9 cellular contexts compared by ENCODE assay signal in the genomic region with DNA sequence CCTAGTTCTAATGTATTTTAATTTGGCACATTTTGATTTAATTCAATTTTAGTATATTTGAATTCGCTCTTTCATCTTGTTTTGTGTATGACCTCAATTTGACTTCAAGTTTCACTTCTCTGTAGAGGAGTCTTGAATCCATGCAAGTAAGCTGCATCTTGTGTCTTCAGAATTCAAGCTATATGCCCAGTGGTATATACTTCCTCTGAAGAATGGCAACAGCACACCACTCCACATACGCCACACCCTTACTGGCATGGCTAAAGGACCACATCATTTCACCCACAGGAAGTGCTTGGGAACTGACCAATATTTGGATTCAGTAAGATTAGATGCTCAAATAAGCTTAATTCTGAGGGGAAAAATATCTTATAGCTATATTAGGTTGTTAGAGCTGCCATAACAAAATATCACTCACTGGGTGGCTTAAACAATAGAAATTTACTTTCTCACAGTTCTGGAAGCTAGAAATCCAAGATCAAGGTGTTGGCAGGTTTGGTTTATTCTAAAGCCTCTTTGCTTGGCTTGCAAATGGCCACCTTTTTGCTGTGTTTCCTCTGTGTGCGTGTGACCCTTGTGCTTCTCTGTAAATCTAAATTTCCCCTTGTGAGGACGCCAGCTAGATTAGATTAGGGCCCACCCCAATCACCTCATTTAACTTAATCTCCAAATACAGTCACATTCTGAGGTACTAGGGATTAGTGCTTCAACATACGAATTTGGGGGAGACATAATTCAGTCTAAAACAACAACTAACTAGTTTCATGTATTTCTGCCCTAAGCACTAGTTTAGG. TPM values are rescaled to one million over a fixed set of nuclear protein-coding genes. Genes with fewer than 3 reads are reported as not detected.
A peak's percentile ranks its signal among the peaks of the same experiment; 100 is the strongest.
DNase-seq lines count a peak whose midpoint lies in the region; ATAC-seq, FAIRE-seq and TF ChIP-seq lines count a peak whose summit lies in the region.
"Had no signal": no experiment of that assay in that cellular context is flagged by ENCODE, and none has a peak within 500 bp of the region (broad histone marks: within the 10 kb centered on the region; RNA-seq: fewer than 3 reads in every experiment).

No MANE protein-coding gene starts in this region.

- peaks cover 36% of the 10 kb centered on the region for H3K4me1 Mint-ChIP-seq in activated naive CD4-positive, alpha-beta T cell treated with anti-CD3 and anti-CD28 coated beads, Interleukin-2, amount 10 ng/mL, durations not matched to agents 7 days and 5 days

- POLR2A ChIA-PET in GM12878 (lab: Charles Lee): interaction anchor here (0.8 to 4.3 kb wide), 5 partner anchors 8 to 181 kb away, joined by 3 to 26 read pairs (median 4); a partner anchor contains a TSS

- no peak for FAIRE-seq in GM12878 (lab: Jason Lieb, UNC)

- no peaks in the 10 kb centered on the region for H3K27me3 Mint-ChIP-seq in activated naive CD4-positive, alpha-beta T cell treated with anti-CD3 and anti-CD28 coated beads, Interleukin-2, amount 10 ng/mL, durations not matched to agents 7 days and 5 days

- BruUV-seq in GM12878 (replicated peaks; lab: Mats Ljungman, UMichigan): no TSS peak

- no peaks in the 10 kb centered on the region for H3K9me2 ChIP-seq in Loucy (replicated peaks; ENCODE audit: low read depth, low read length)

- SMC1A ChIA-PET in GM12878 (lab: Charles Lee; ENCODE audit: uncharacterized antibody, unreplicated experiment): interaction anchor here (0.8 to 4.0 kb wide), 10 partner anchors 9 to 241 kb away, joined by 3 to 37 read pairs (median 6); no protein-coding TSS in a partner anchor

- RAD21 ChIA-PET in GM12878 (lab: Charles Lee; ENCODE audit: unreplicated experiment): interaction anchor here (0.5 to 4.1 kb wide), 7 partner anchors 8 to 572 kb away, joined by 3 to 34 read pairs (median 3); no protein-coding TSS in a partner anchor

- TF ChIP-seq EP300 in GM12878 (IDR thresholded peaks at IDR 0.05; ENCODE audit: borderline replicate concordance in 1 of 2, control insufficient read depth in 1 of 2, low read depth in 2 of 2, low read length in 2 of 2): no peak

- peaks cover 24% of the 10 kb centered on the region for H3K36me3 Mint-ChIP-seq in activated naive CD4-positive, alpha-beta T cell treated with anti-CD3 and anti-CD28 coated beads, Interleukin-2, amount 10 ng/mL, durations not matched to agents 7 days and 5 days

- TF ChIP-seq CTCF in Loucy (conservative IDR thresholded peaks at IDR 0.05; ENCODE audit: low read length) (no peak), GM12878 (IDR thresholded peaks at IDR 0.05 in 2 of 3, conservative IDR thresholded peaks at IDR 0.05 in 1 of 3; ENCODE audit: control insufficient read depth in 2 of 3, extremely low read depth in 1 of 3, insufficient read depth in 1 of 3, low read depth in 3 of 3, low read length in 3 of 3) (no peak), tibial artery (IDR thresholded peaks at IDR 0.05) (no peak)

- peak overlapping the region; percentile 75 for H3K27ac ChIP-seq in GM12878 (ENCODE audit: control insufficient read depth, insufficient read depth)
- H3K27ac ChIP-seq in tibial artery: peak overlapping the region; percentile 87 to 90

- H3K4me1 ChIP-seq in Loucy (ENCODE audit: insufficient read depth, low read length, poor library complexity, severe bottlenecking) (peaks cover 47% of the 10 kb centered on the region), GM12878 (ENCODE audit: control insufficient read depth, insufficient read depth, low read length) (peaks cover 8% of the 10 kb centered on the region), tibial artery (peaks cover 0 to 29% (median 13%) of the 10 kb centered on the region in 4 donors)

- H3K36me3 ChIP-seq in Loucy (ENCODE audit: insufficient read depth, low read length) (no peaks in the 10 kb centered on the region), GM12878 (ENCODE audit: control insufficient read depth in 2 of 2, insufficient read depth in 2 of 2, low read length in 1 of 2) (no peaks in the 10 kb centered on the region), tibial artery (no peaks in the 10 kb centered on the region)

- WGBS in GM12878 (ENCODE audit: insufficient coverage, insufficient replicate concordance, low lambda C conversion rate, missing lambda C conversion rate): 63% methylated on average over 5 of the region's 5 CpGs

- H3K4me3 ChIP-seq in Loucy (ENCODE audit: low read length, poor library complexity, severe bottlenecking): peak overlapping the region; percentile 99
- peak overlapping the region; percentile 69 for H3K4me3 ChIP-seq in GM12878
- H3K4me3 ChIP-seq in tibial artery: no peak overlapping the region

- CTCF ChIA-PET in activated naive CD4-positive, alpha-beta T cell treated with anti-CD3 and anti-CD28 coated beads, Interleukin-2, amount 10 ng/mL, durations not matched to agents 7 days and 5 days (lab: Charles Lee): interaction anchor here (0.5 to 1.6 kb wide), 4 partner anchors 9 to 114 kb away, joined by 3 to 4 read pairs (median 4); no protein-coding TSS in a partner anchor
- CTCF ChIA-PET in GM12878 (lab: Yijun Ruan, JAX): interaction anchor here (0.6 to 2.0 kb wide), 5 partner anchors 9 to 342 kb away, joined by 3 to 21 read pairs (median 3); a partner anchor contains a TSS

- intact Hi-C loops in GM12878 (cut with micrococcal nuclease; ENCODE audit: unreplicated experiment): loop anchor here (5.0 to 10.0 kb wide), 5 partner anchors 79 to 454 kb away; a partner anchor contains a TSS
- intact Hi-C loops in tibial artery (cut with DNase I; ENCODE audit: low total_unique reads): no loop called here

- TF ChIP-seq RAD21 in GM12878 (IDR thresholded peaks at IDR 0.05; ENCODE audit: insufficient read depth, low read depth, low read length): no peak

- H3K27ac Mint-ChIP-seq in activated naive CD4-positive, alpha-beta T cell treated with anti-CD3 and anti-CD28 coated beads, Interleukin-2, amount 10 ng/mL, durations not matched to agents 7 days and 5 days: peak overlapping the region; percentile 100

- no peak for DNase-seq in activated naive CD4-positive, alpha-beta T cell treated with anti-CD3 and anti-CD28 coated beads, Interleukin-2, amount 10 ng/mL, durations not matched to agents 7 days and 5 days
- DNase-seq in activated naive CD4-positive, alpha-beta T cell (lab: John Stamatoyannopoulos, UW): no peak
- DNase-seq in GM12878 (ENCODE audit: low read depth, low spot score) (no peak), tibial artery (no peak), OCI-M1 (lab: John Stamatoyannopoulos, UW) (no peak), kidney glomerular epithelial cell (lab: John Stamatoyannopoulos, UW) (no peak), NCI-H146 (lab: John Stamatoyannopoulos, UW) (no peak)
- DNase-seq: substantia nigra had no signal

- H3K4me2 ChIP-seq in Loucy (ENCODE audit: low read depth, low read length, poor library complexity, severe bottlenecking): peak overlapping the region; percentile 88
- peak overlapping the region; percentile 80 for H3K4me2 ChIP-seq in GM12878 (ENCODE audit: control insufficient read depth, insufficient read depth)

- peak overlapping the region; percentile 85 for H3K9ac ChIP-seq in Loucy (ENCODE audit: low read depth, low read length, poor library complexity, severe bottlenecking)
- H3K9ac ChIP-seq in GM12878 (ENCODE audit: control insufficient read depth, insufficient read depth, low read length): peak overlapping the region; percentile 9

- H3K9me3 ChIP-seq in Loucy (ENCODE audit: insufficient read depth, low read depth, low read length): no peaks in the 10 kb centered on the region
- H3K9me3 ChIP-seq in GM12878 (replicated peaks; ENCODE audit: control insufficient read depth, insufficient read depth, low read length): no peaks in the 10 kb centered on the region
- no peaks in the 10 kb centered on the region for H3K9me3 ChIP-seq in tibial artery

- H2AFZ ChIP-seq in Loucy (ENCODE audit: low read length): peak overlapping the region; percentile 8; the same call in 1 of the 2 replicates
- H2AFZ ChIP-seq in GM12878 (ENCODE audit: control insufficient read depth, low read depth, low read length): peak overlapping the region; percentile 11; the same call in 1 of the 2 replicates

- H3K79me2 ChIP-seq in Loucy (ENCODE audit: insufficient read depth, low read length): peaks cover 77% of the 10 kb centered on the region
- H3K79me2 ChIP-seq in GM12878 (ENCODE audit: control insufficient read depth, insufficient read depth, low read length): peaks cover 46% of the 10 kb centered on the region

- ATAC-seq in GM12878: peak; percentile 34

- in situ Hi-C loops in GM12878 (cut with MboI): no loop called here

- peaks cover 10% of the 10 kb centered on the region; the same call in 1 of the 2 replicates for H3F3A ChIP-seq in Loucy (ENCODE audit: low read depth)

- H3K27me3 ChIP-seq in Loucy (ENCODE audit: insufficient read depth, low read length, poor library complexity, severe bottlenecking) (peaks cover 6% of the 10 kb centered on the region), GM12878 (replicated peaks in 1 of 2; ENCODE audit: control insufficient read depth in 2 of 2, insufficient read depth in 2 of 2, low read length in 1 of 2) (no peaks in the 10 kb centered on the region), tibial artery (no peaks in the 10 kb centered on the region)

- H4K20me1 ChIP-seq in Loucy (ENCODE audit: insufficient read depth, low read length, poor library complexity, severe bottlenecking) (peaks cover 13% of the 10 kb centered on the region), GM12878 (ENCODE audit: control insufficient read depth, insufficient read depth) (no peaks in the 10 kb centered on the region)

- H3K9me3 Mint-ChIP-seq in activated naive CD4-positive, alpha-beta T cell treated with anti-CD3 and anti-CD28 coated beads, Interleukin-2, amount 10 ng/mL, durations not matched to agents 7 days and 5 days: no peaks in the 10 kb centered on the region

- TF ChIP-seq POLR2A in GM12878 (IDR thresholded peaks at IDR 0.05; ENCODE audit: low read depth, low read length): peak; percentile 44

- peak overlapping the region; percentile 92 for H3K4me3 Mint-ChIP-seq in activated naive CD4-positive, alpha-beta T cell treated with anti-CD3 and anti-CD28 coated beads, Interleukin-2, amount 10 ng/mL, durations not matched to agents 7 days and 5 days

RNA-seq across cellular contexts. Expression of a gene that starts 2.8 kb away (rescaled TPM):
- 11.9 and 12.6 TPM in 2 replicates for total RNA-seq in GM12878 (2013; cell fraction: nucleolus; rRNA removed)
- total RNA-seq in GM12878 (2014; rRNA removed) (34.7 and 42.2 TPM in 2 replicates), GM12878 (2014; rRNA removed; fragmentation: Illumina TruSeq; extraction: Trizol) (34.0 and 35.7 TPM in 2 replicates), GM12878 (2021) (37.2 and 41.1 TPM in 2 replicates)
- 6.2 TPM for polyA plus RNA-seq in GM12878 (2011; ENCODE audit: low read depth)
- polyA plus RNA-seq in GM12878 (2011; rRNA removed) (25.8 and 39.0 TPM in 2 replicates), GM12878 (2014; fragmentation: Illumina TruSeq; extraction: Trizol) (28.3 and 35.5 TPM in 2 replicates), GM12878 (2014; fragmentation: Nextera tagmentation; extraction: Ambion mirVana) (10 to 100 TPM; 25.3 to 26.0 TPM), GM12878 (2014; rRNA removed) (21.4 and 23.7 TPM in 2 replicates), GM12878 (2016; fragmentation: Nextera tagmentation; extraction: Ambion mirVana) (100 to 1,000 TPM in 1 of 2 experiments, 10 to 100 TPM in 1; 92.8 to 103 TPM)
- 6.7 and 9.5 TPM in 2 replicates for polyA plus RNA-seq in GM12878 (2011; cell fraction: cytosol; rRNA removed)
- polyA plus RNA-seq in GM12878 (2011; cell fraction: nucleus; rRNA removed): 9.9 and 11.9 TPM in 2 replicates
- 12.4 and 12.8 TPM in 2 replicates for polyA plus RNA-seq in GM12878 (2012)
- 7.1 and 10.8 TPM in 2 replicates for polyA minus RNA-seq in GM12878 (2011; rRNA and poly(A)+ RNA removed)
- 6.5 and 9.6 TPM in 2 replicates for polyA minus RNA-seq in GM12878 (2011; cell fraction: cytosol; rRNA and poly(A)+ RNA removed)
- 7.9 and 12.1 TPM in 2 replicates for polyA minus RNA-seq in GM12878 (2011; cell fraction: nucleus; rRNA and poly(A)+ RNA removed)

RNA-seq across cellular contexts. Expression of a gene that starts 43.8 kb away (rescaled TPM):
- 54.2 and 62.2 TPM in 2 replicates for total RNA-seq in GM12878 (2013; cell fraction: nucleolus; rRNA removed)
- 9.8 and 11.2 TPM in 2 replicates for total RNA-seq in GM12878 (2014; rRNA removed)
- total RNA-seq in GM12878 (2014; rRNA removed; fragmentation: Illumina TruSeq; extraction: Trizol): 10.0 and 10.5 TPM in 2 replicates
- 11.4 and 11.7 TPM in 2 replicates for total RNA-seq in GM12878 (2021)
- 5.3 TPM for polyA plus RNA-seq in GM12878 (2011; ENCODE audit: low read depth)
- polyA plus RNA-seq in GM12878 (2011; rRNA removed): 7.3 and 10.5 TPM in 2 replicates
- 3.0 and 4.6 TPM in 2 replicates for polyA plus RNA-seq in GM12878 (2011; cell fraction: cytosol; rRNA removed)
- polyA plus RNA-seq in GM12878 (2011; cell fraction: nucleus; rRNA removed): 15.8 and 18.9 TPM in 2 replicates
- 6.2 and 8.4 TPM in 2 replicates for polyA plus RNA-seq in GM12878 (2012)
- polyA plus RNA-seq in GM12878 (2014; fragmentation: Illumina TruSeq; extraction: Trizol): 9.2 and 9.7 TPM in 2 replicates
- polyA plus RNA-seq in GM12878 (2014; fragmentation: Nextera tagmentation; extraction: Ambion mirVana): 1 to 10 TPM; 3.4 to 4.1 TPM
- 7.6 and 8.9 TPM in 2 replicates for polyA plus RNA-seq in GM12878 (2014; rRNA removed)
- 10 to 100 TPM; 15.8 to 18.5 TPM for polyA plus RNA-seq in GM12878 (2016; fragmentation: Nextera tagmentation; extraction: Ambion mirVana)
- 14.3 and 15.5 TPM in 2 replicates for polyA minus RNA-seq in GM12878 (2011; rRNA and poly(A)+ RNA removed)
- polyA minus RNA-seq in GM12878 (2011; cell fraction: cytosol; rRNA and poly(A)+ RNA removed): 1.9 and 4.4 TPM in 2 replicates
- 23.6 and 37.4 TPM in 2 replicates for polyA minus RNA-seq in GM12878 (2011; cell fraction: nucleus; rRNA and poly(A)+ RNA removed)

Comparison
In these comparisons a context has a peak if more than half of its experiments do, and no peak if none do; other contexts are left out.
1. H3K4me3 ChIP-seq: peak in Loucy (single experiment) and GM12878 (single experiment); none in tibial artery (0 of 2).